Comparison of ENCODE assay signal across 11 cellular contexts in the genomic region with DNA sequence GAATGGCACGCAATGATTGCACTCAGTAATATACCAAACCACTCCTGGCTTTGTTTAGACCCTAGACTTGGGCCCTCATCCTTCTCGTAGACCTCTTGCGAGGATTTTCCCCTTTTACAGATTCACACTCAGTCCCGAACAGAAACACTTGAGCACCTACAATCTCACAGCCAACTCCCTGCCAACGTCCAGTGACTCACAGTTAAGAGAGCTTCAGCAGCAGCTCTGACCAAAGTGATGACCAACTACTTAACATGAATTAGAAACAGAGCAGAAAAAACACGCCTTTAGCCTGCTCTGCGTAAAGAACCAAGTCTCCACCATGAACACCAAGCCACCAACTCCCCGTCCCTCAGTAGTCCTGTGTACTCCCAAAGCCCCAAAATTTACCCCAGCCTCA. TPM values are rescaled to one million over a fixed set of nuclear protein-coding genes. Genes with fewer than 3 reads are reported as not detected.
DNase-seq lines count a peak whose midpoint lies in the region; ATAC-seq, FAIRE-seq and TF ChIP-seq lines count a peak whose summit lies in the region.
"Had no signal": no experiment of that assay in that cellular context is flagged by ENCODE, and none has a peak within 500 bp of the region (broad histone marks: within the 10 kb centered on the region; RNA-seq: fewer than 3 reads in every experiment).

No MANE protein-coding gene starts in this region.

- H4K5ac ChIP-seq in H1 (ENCODE audit: insufficient read length, low read depth, low read length) = no peak overlapping the region

- 83% methylated on average over 8 of the region's 8 CpGs; no CpG with 5 or more reads in 1 of the 2 experiments for WGBS in H1 (ENCODE audit: extremely low coverage in 1 of 2, insufficient coverage in 1 of 2, insufficient read length in 1 of 2, insufficient replicate concordance in 2 of 2, low coverage in 1 of 2, low lambda C conversion rate in 2 of 2, missing lambda C conversion rate in 1 of 2), 2 experiments

- peak overlapping the region; percentile 39; the same call in 1 of the 2 replicates for H2AK5ac ChIP-seq in H1 (ENCODE audit: low read depth, low read length)

- no peak overlapping the region for H2BK5ac ChIP-seq in H1 (ENCODE audit: low read depth, low read length)

- no peaks in the 10 kb centered on the region for H3K27me3 ChIP-seq in Panc1 (ENCODE audit: control insufficient read depth, insufficient read depth, low read length)
- H3K27me3 ChIP-seq in H1 (replicated peaks in 1 of 4; ENCODE audit: control insufficient read depth in 3 of 4, extremely low read depth in 1 of 4, insufficient read depth in 3 of 4, low read length in 3 of 4) = no peaks in the 10 kb centered on the region; a peak in 1 of 7 replicates

- H2BK20ac ChIP-seq in H1 (ENCODE audit: low read length) = no peak overlapping the region

- POLR2A ChIA-PET in Panc1 (lab: Charles Lee) (interaction anchor here (0.6 kb wide), 1 partner anchor 153 kb away, joined by 6 read pairs; no protein-coding TSS in a partner anchor), H1 (lab: Charles Lee; ENCODE audit: partially characterized antibody) (interaction anchor here (0.9 kb wide), 1 partner anchor 122 kb away, joined by 3 read pairs; no protein-coding TSS in a partner anchor)

- H3K4me1 ChIP-seq in Panc1 (ENCODE audit: control insufficient read depth, insufficient read depth, low read length) (peaks cover 25% of the 10 kb centered on the region), H1 (replicated peaks in 1 of 4; ENCODE audit: control insufficient read depth in 3 of 4, insufficient read depth in 4 of 4, low read length in 3 of 4) (peaks cover 3 to 7% (median 3%) of the 10 kb centered on the region in 4 experiments; a peak in 5 of 7 replicates)

- H2AFZ ChIP-seq in H1 (ENCODE audit: low read length) = no peak overlapping the region

- in situ Hi-C loops in Panc1 (cut with HindIII; ENCODE audit: low pct_unique_long_range_greater_than_20kb, low sequenced_read_pairs) = no loop called here

- H3K4me3 ChIP-seq in Panc1 (ENCODE audit: low read depth in 2 of 2, low read length in 2 of 2) (peak overlapping the region; percentile 66 to 91; a peak in 3 of 4 replicates), H1 (ENCODE audit: extremely low read depth in 1 of 4, insufficient read depth in 2 of 4, low read depth in 3 of 4, low read length in 4 of 4) (peak overlapping the region in 1 of 4 experiments; percentile 97; a peak in 1 of 8 replicates)

- no peak for TF ChIP-seq POLR2A in H1 (IDR thresholded peaks at IDR 0.05; ENCODE audit: control extremely low read depth in 1 of 2, low read depth in 2 of 2, low read length in 2 of 2)

- TF ChIP-seq RAD21 in H1 (IDR thresholded peaks at IDR 0.05 in 1 of 2, conservative IDR thresholded peaks at IDR 0.05 in 1 of 2; ENCODE audit: low read depth in 2 of 2, low read length in 2 of 2) = no peak

- DNase-seq in T-helper 1 cell (no peak), Panc1 (ENCODE audit: low read depth, low spot score) (no peak), H1 (ENCODE audit: low read depth in 1 of 2, low spot score in 2 of 2) (no peak), osteocyte (ENCODE audit: extremely low spot score, unreplicated experiment) (no peak), GM19239 (ENCODE audit: insufficient read length, low spot score) (no peak), H4 (ENCODE audit: low spot score) (no peak)
- DNase-seq: 8988T; activated CD4-positive, alpha-beta T cell treated with anti-CD3 and anti-CD28 coated beads for 4 hours; lower lobe of right lung had no signal

- H2BK120ac ChIP-seq in H1 (replicated peaks; ENCODE audit: low read depth, low read length) = no peak overlapping the region

- CTCF ChIA-PET in Panc1 (lab: Charles Lee) = interaction anchor here (0.6 kb wide), 1 partner anchor 57 kb away, joined by 4 read pairs; a partner anchor contains a TSS
- CTCF ChIA-PET in H1 (lab: Charles Lee; ENCODE audit: partially characterized antibody) = interaction anchor here (0.6 to 1.6 kb wide), 3 partner anchors 20 to 123 kb away, joined by 3 to 6 read pairs (median 5); no protein-coding TSS in a partner anchor

- H3K27me3 Mint-ChIP-seq in T-helper 1 cell treated with Interleukin-12 subunit alpha and Interleukin-12 subunit beta and Interleukin-4 antibody, amounts not matched to agents 30 μg/mL and 1 μg/mL, for 36 hours (ENCODE audit: low read depth) = no peaks in the 10 kb centered on the region
- H3K27me3 Mint-ChIP-seq in osteocyte (ENCODE audit: unreplicated experiment) = no peaks in the 10 kb centered on the region

- TF ChIP-seq CTCF in Panc1 (IDR thresholded peaks at IDR 0.05) (no peak), H1 (IDR thresholded peaks at IDR 0.05; ENCODE audit: control extremely low read depth in 1 of 3, insufficient read depth in 1 of 3, low read depth in 1 of 3, low read length in 3 of 3) (no peak), osteocyte (IDR thresholded peaks at IDR 0.05) (no peak)

- H3K9ac ChIP-seq in H1 (replicated peaks in 1 of 4; ENCODE audit: extremely low read depth in 1 of 4, low read depth in 3 of 4, low read length in 3 of 4) = peak overlapping the region in 1 of 4 experiments; percentile 48; a peak in 1 of 7 replicates

- peaks cover 20% of the 10 kb centered on the region for H3K4me1 Mint-ChIP-seq in T-helper 1 cell treated with Interleukin-12 subunit alpha and Interleukin-12 subunit beta and Interleukin-4 antibody, amounts not matched to agents 30 μg/mL and 1 μg/mL, for 36 hours (ENCODE audit: low read depth)
- H3K4me1 Mint-ChIP-seq in osteocyte (ENCODE audit: unreplicated experiment) = peaks cover 33% of the 10 kb centered on the region

- FAIRE-seq in H1 (lab: Jason Lieb, UNC) (no peak), GM19239 (lab: Jason Lieb, UNC) (no peak)

- no peaks in the 10 kb centered on the region for H3K9me3 ChIP-seq in Panc1 (ENCODE audit: control insufficient read depth, insufficient read depth, low read depth, low read length)
- no peaks in the 10 kb centered on the region for H3K9me3 ChIP-seq in H1 (ENCODE audit: insufficient read depth in 2 of 2, low read depth in 1 of 2, low read length in 1 of 2)
- H3K9me3 ChIP-seq: lower lobe of right lung had no signal

- peaks cover 2% of the 10 kb centered on the region; the same call in 1 of the 2 replicates for H3K79me1 ChIP-seq in H1 (ENCODE audit: low read depth, low read length)

- no peaks in the 10 kb centered on the region for H3K9me3 Mint-ChIP-seq in T-helper 1 cell treated with Interleukin-12 subunit alpha and Interleukin-12 subunit beta and Interleukin-4 antibody, amounts not matched to agents 30 μg/mL and 1 μg/mL, for 36 hours
- no peaks in the 10 kb centered on the region for H3K9me3 Mint-ChIP-seq in osteocyte (ENCODE audit: unreplicated experiment)

- H3K79me2 ChIP-seq in H1 (ENCODE audit: control insufficient read depth in 1 of 2, insufficient read depth in 2 of 2, low read length in 2 of 2) = peaks cover 25 to 59% of the 10 kb centered on the region in 2 experiments

- intact Hi-C loops in Panc1 (cut with micrococcal nuclease; ENCODE audit: unreplicated experiment) = no loop called here

- H3K36me3 ChIP-seq in Panc1 (ENCODE audit: control insufficient read depth, insufficient read depth, low read length) = no peaks in the 10 kb centered on the region; the same call in 1 of the 2 replicates
- peaks cover 0 to 6% (median 4%) of the 10 kb centered on the region in 4 experiments; a peak in 5 of 8 replicates for H3K36me3 ChIP-seq in H1 (ENCODE audit: control insufficient read depth in 2 of 4, insufficient read depth in 4 of 4, low read length in 3 of 4)

- H4K20me1 ChIP-seq in H1 (replicated peaks in 1 of 2; ENCODE audit: control insufficient read depth in 1 of 2, insufficient read depth in 2 of 2, low read length in 2 of 2) = peaks cover 0 to 9% of the 10 kb centered on the region in 2 experiments

- no peak overlapping the region; a peak in 1 of 4 replicates for H3K4me2 ChIP-seq in H1 (ENCODE audit: insufficient read depth in 1 of 2, low read depth in 2 of 2, low read length in 2 of 2)

- H3K56ac ChIP-seq in H1 (replicated peaks; ENCODE audit: insufficient read length, low read depth, low read length) = no peak overlapping the region

- H3K18ac ChIP-seq in H1 (ENCODE audit: extremely low read depth, low read length) = no peak overlapping the region

- H2BK15ac ChIP-seq in H1 (ENCODE audit: low read length) = no peak overlapping the region

- H3K27ac ChIP-seq in Panc1 (ENCODE audit: low read length) (peak overlapping the region; percentile 18), H1 (ENCODE audit: low read depth, low read length) (no peak overlapping the region)
- H3K27ac ChIP-seq: lower lobe of right lung had no signal

- no peak overlapping the region for H3K4ac ChIP-seq in H1 (replicated peaks; ENCODE audit: insufficient read length, low read depth, low read length)

- BruUV-seq in Panc1 (replicated peaks; lab: Mats Ljungman, UMichigan) = no TSS peak

- no peak for TF ChIP-seq EP300 in H1 (IDR thresholded peaks at IDR 0.05; ENCODE audit: borderline replicate concordance in 1 of 2, low read depth in 2 of 2, low read length in 2 of 2)

- no peak for ATAC-seq in Panc1
- ATAC-seq in activated CD4-positive, CD25-positive, alpha-beta regulatory T cell treated with anti-CD3 and anti-CD28 coated beads, Interleukin-2, amount 50 U/mL, for 24 hours = no peak
- ATAC-seq: lower lobe of right lung had no signal

- H3K4me3 Mint-ChIP-seq in T-helper 1 cell treated with Interleukin-12 subunit alpha and Interleukin-12 subunit beta and Interleukin-4 antibody, amounts not matched to agents 30 μg/mL and 1 μg/mL, for 36 hours = peak overlapping the region; percentile 99
- peak overlapping the region; percentile 95 for H3K4me3 Mint-ChIP-seq in osteocyte (ENCODE audit: unreplicated experiment)

- peaks cover 15% of the 10 kb centered on the region for H3K23me2 ChIP-seq in H1 (ENCODE audit: low read depth, low read length)

- H3K23ac ChIP-seq in H1 (ENCODE audit: insufficient read length) = no peak overlapping the region

- no peak overlapping the region for H4K8ac ChIP-seq in H1 (ENCODE audit: extremely low read depth, insufficient read depth, low read length)

- H4K91ac ChIP-seq in H1 (replicated peaks; ENCODE audit: insufficient read length, low read length) = no peak overlapping the region

- H2BK12ac ChIP-seq in H1 (ENCODE audit: low read depth, low read length) = no peak overlapping the region

- H3K14ac ChIP-seq in H1 (ENCODE audit: insufficient read length) = no peak overlapping the region

- no peak overlapping the region for H3K27ac Mint-ChIP-seq in T-helper 1 cell treated with Interleukin-12 subunit alpha and Interleukin-12 subunit beta and Interleukin-4 antibody, amounts not matched to agents 30 μg/mL and 1 μg/mL, for 36 hours
- no peak overlapping the region for H3K27ac Mint-ChIP-seq in osteocyte (ENCODE audit: unreplicated experiment)

- H3K36me3 Mint-ChIP-seq in T-helper 1 cell treated with Interleukin-12 subunit alpha and Interleukin-12 subunit beta and Interleukin-4 antibody, amounts not matched to agents 30 μg/mL and 1 μg/mL, for 36 hours (ENCODE audit: low read depth) = peaks cover 13% of the 10 kb centered on the region
- peaks cover 10% of the 10 kb centered on the region for H3K36me3 Mint-ChIP-seq in osteocyte (ENCODE audit: unreplicated experiment)

RNA-seq across cellular contexts. Expression of a gene that starts 2.2 kb away (rescaled TPM):
- total RNA-seq in Panc1 (2021; ENCODE audit: unreplicated experiment) (11.1 TPM), osteocyte (13.8 and 14.5 TPM in 2 replicates)
- 6.5 TPM for polyA plus RNA-seq in Panc1 (2012; ENCODE audit: insufficient read length)
- 6.0 and 6.1 TPM in 2 replicates for total RNA-seq in H1 (2021; fragmentation: NEBNext Ultra II Directional; extraction: Animal tissue kit (Norgen Biotek cat#: 25700))
- 6.3 and 10.0 TPM in 2 replicates for polyA plus RNA-seq in H1 (2011; rRNA removed)
- polyA plus RNA-seq in H1 (2011; cell fraction: cytosol; rRNA removed) = 5.9 TPM
- 6.7 TPM for polyA plus RNA-seq in H1 (2011; cell fraction: nucleus; rRNA removed)
- polyA plus RNA-seq in H1 (2012, experiment 1 of 2) = 3.7 to 5.1 TPM (median 4.4 TPM) in 4 replicates
- 5.4 TPM for polyA plus RNA-seq in H1 (2012, experiment 2 of 2)
- polyA plus RNA-seq in H1 (2013, experiment 1 of 2) = 5.8 TPM
- polyA plus RNA-seq in H1 (2013, experiment 2 of 2) = 5.2 TPM
- polyA minus RNA-seq in H1 (2011; rRNA and poly(A)+ RNA removed) = 3.4 and 4.4 TPM in 2 replicates
- polyA minus RNA-seq in H1 (2011; cell fraction: cytosol; rRNA and poly(A)+ RNA removed) = 3.7 TPM
- polyA minus RNA-seq in H1 (2011; cell fraction: nucleus; rRNA and poly(A)+ RNA removed) = 10.2 TPM
- 2.0 and 2.7 TPM in 2 replicates for total RNA-seq in H4 (2014; rRNA removed; shearing (Covaris generic))

RNA-seq across cellular contexts. Expression of a gene that starts 2.4 kb away (rescaled TPM):
- total RNA-seq in Panc1 (2021; ENCODE audit: unreplicated experiment) (124 TPM), osteocyte (47.2 and 56.7 TPM in 2 replicates)
- polyA plus RNA-seq in Panc1 (2012; ENCODE audit: insufficient read length) = 228 TPM
- total RNA-seq in H1 (2021; fragmentation: NEBNext Ultra II Directional; extraction: Animal tissue kit (Norgen Biotek cat#: 25700)) = 72.2 and 78.4 TPM in 2 replicates
- 72.3 and 76.5 TPM in 2 replicates for polyA plus RNA-seq in H1 (2011; rRNA removed)
- polyA plus RNA-seq in H1 (2011; cell fraction: cytosol; rRNA removed) = 102 TPM
- polyA plus RNA-seq in H1 (2011; cell fraction: nucleus; rRNA removed) = 59.5 TPM
- polyA plus RNA-seq in H1 (2012, experiment 1 of 2) = 82.5 to 105 TPM (median 96.1 TPM) in 4 replicates
- 78.5 TPM for polyA plus RNA-seq in H1 (2012, experiment 2 of 2)
- 147 TPM for polyA plus RNA-seq in H1 (2013, experiment 1 of 2)
- 170 TPM for polyA plus RNA-seq in H1 (2013, experiment 2 of 2)
- polyA minus RNA-seq in H1 (2011; rRNA and poly(A)+ RNA removed) = 31.4 and 38.7 TPM in 2 replicates
- polyA minus RNA-seq in H1 (2011; cell fraction: cytosol; rRNA and poly(A)+ RNA removed) = 22.4 TPM
- polyA minus RNA-seq in H1 (2011; cell fraction: nucleus; rRNA and poly(A)+ RNA removed) = 19.5 TPM
- 31.9 and 80.5 TPM in 2 replicates for total RNA-seq in H4 (2014; rRNA removed; shearing (Covaris generic))

RNA-seq across cellular contexts. Expression of a gene that starts 13.4 kb away (rescaled TPM):
- total RNA-seq in Panc1 (2021; ENCODE audit: unreplicated experiment) (4.4 TPM), osteocyte (5.0 and 6.2 TPM in 2 replicates)
- polyA plus RNA-seq in Panc1 (2012; ENCODE audit: insufficient read length) = 6.8 TPM
- 3.4 and 3.8 TPM in 2 replicates for total RNA-seq in H1 (2021; fragmentation: NEBNext Ultra II Directional; extraction: Animal tissue kit (Norgen Biotek cat#: 25700))
- polyA plus RNA-seq in H1 (2011; rRNA removed) = 5.0 and 6.9 TPM in 2 replicates
- polyA plus RNA-seq in H1 (2011; cell fraction: cytosol; rRNA removed) = 5.6 TPM
- 5.4 TPM for polyA plus RNA-seq in H1 (2011; cell fraction: nucleus; rRNA removed)
- polyA plus RNA-seq in H1 (2012, experiment 1 of 2) = 1.8 to 3.9 TPM (median 3.5 TPM) in 4 replicates
- polyA plus RNA-seq in H1 (2012, experiment 2 of 2) = 3.4 TPM
- 2.4 TPM for polyA plus RNA-seq in H1 (2013, experiment 1 of 2)
- polyA plus RNA-seq in H1 (2013, experiment 2 of 2) = 2.7 TPM
- polyA minus RNA-seq in H1 (2011; rRNA and poly(A)+ RNA removed) = 0.73 and 1.0 TPM in 2 replicates
- 2.7 TPM for polyA minus RNA-seq in H1 (2011; cell fraction: cytosol; rRNA and poly(A)+ RNA removed)
- 3.2 TPM for polyA minus RNA-seq in H1 (2011; cell fraction: nucleus; rRNA and poly(A)+ RNA removed)
- total RNA-seq in H4 (2014; rRNA removed; shearing (Covaris generic)) = 3.7 and 6.3 TPM in 2 replicates

RNA-seq across cellular contexts. Expression of a gene that starts 38.4 kb away (rescaled TPM):
- total RNA-seq in Panc1 (2021; ENCODE audit: unreplicated experiment) (80.9 TPM), osteocyte (21.7 and 24.0 TPM in 2 replicates)
- polyA plus RNA-seq in Panc1 (2012; ENCODE audit: insufficient read length) = 75.5 TPM
- 9.9 and 13.5 TPM in 2 replicates for total RNA-seq in H1 (2021; fragmentation: NEBNext Ultra II Directional; extraction: Animal tissue kit (Norgen Biotek cat#: 25700))
- polyA plus RNA-seq in H1 (2011; rRNA removed) = 17.5 and 25.9 TPM in 2 replicates
- polyA plus RNA-seq in H1 (2011; cell fraction: cytosol; rRNA removed) = 17.2 TPM
- polyA plus RNA-seq in H1 (2011; cell fraction: nucleus; rRNA removed) = 116 TPM
- 14.9 to 20.1 TPM (median 18.4 TPM) in 4 replicates for polyA plus RNA-seq in H1 (2012, experiment 1 of 2)
- polyA plus RNA-seq in H1 (2012, experiment 2 of 2) = 9.2 TPM
- 11.4 TPM for polyA plus RNA-seq in H1 (2013, experiment 1 of 2)
- 12.0 TPM for polyA plus RNA-seq in H1 (2013, experiment 2 of 2)
- 8.2 and 9.8 TPM in 2 replicates for polyA minus RNA-seq in H1 (2011; rRNA and poly(A)+ RNA removed)
- polyA minus RNA-seq in H1 (2011; cell fraction: cytosol; rRNA and poly(A)+ RNA removed) = 10.2 TPM
- polyA minus RNA-seq in H1 (2011; cell fraction: nucleus; rRNA and poly(A)+ RNA removed) = 14.3 TPM
- total RNA-seq in H4 (2014; rRNA removed; shearing (Covaris generic)) = 3.5 and 12.1 TPM in 2 replicates

RNA-seq across cellular contexts. Expression of a gene that starts 56.7 kb away (rescaled TPM):
- total RNA-seq in Panc1 (2021; ENCODE audit: unreplicated experiment) (7.2 TPM), osteocyte (0.43 TPM in 1 of 2 replicates, not detected in the other)
- polyA plus RNA-seq in Panc1 (2012; ENCODE audit: insufficient read length) = 4.9 TPM
- 8.6 and 9.4 TPM in 2 replicates for total RNA-seq in H1 (2021; fragmentation: NEBNext Ultra II Directional; extraction: Animal tissue kit (Norgen Biotek cat#: 25700))
- polyA plus RNA-seq in H1 (2011; rRNA removed) = 10.6 and 17.0 TPM in 2 replicates
- 11.1 TPM for polyA plus RNA-seq in H1 (2011; cell fraction: cytosol; rRNA removed)
- polyA plus RNA-seq in H1 (2011; cell fraction: nucleus; rRNA removed) = 123 TPM
- polyA plus RNA-seq in H1 (2012, experiment 1 of 2) = 12.1 to 25.0 TPM (median 22.0 TPM) in 4 replicates
- 10.1 TPM for polyA plus RNA-seq in H1 (2012, experiment 2 of 2)
- polyA plus RNA-seq in H1 (2013, experiment 1 of 2) = 13.6 TPM
- polyA plus RNA-seq in H1 (2013, experiment 2 of 2) = 11.2 TPM
- 2.0 and 2.7 TPM in 2 replicates for polyA minus RNA-seq in H1 (2011; rRNA and poly(A)+ RNA removed)
- polyA minus RNA-seq in H1 (2011; cell fraction: cytosol; rRNA and poly(A)+ RNA removed) = 3.7 TPM
- 17.7 TPM for polyA minus RNA-seq in H1 (2011; cell fraction: nucleus; rRNA and poly(A)+ RNA removed)
- not detected in 2 replicates for total RNA-seq in H4 (2014; rRNA removed; shearing (Covaris generic))
